ENCODE assay signal across 10 cellular contexts in genomic region chr1:6783221-6783620, GRCh38. TPM values are rescaled to one million over a fixed set of nuclear protein-coding genes. Genes with fewer than 3 reads are reported as not detected.
DNase-seq lines count a peak whose midpoint lies in the region; ATAC-seq and TF ChIP-seq lines count a peak whose summit lies in the region.
"Had no signal": no experiment of that assay in that cellular context is flagged by ENCODE, and none has a peak within 500 bp of the region (broad histone marks: within the 10 kb centered on the region; RNA-seq: fewer than 3 reads in every experiment).

No MANE protein-coding gene starts in this region.

- no peaks in the 10 kb centered on the region for H3K9me3 Mint-ChIP-seq in endothelial cell (ENCODE audit: unreplicated experiment)

- no peak overlapping the region for H3K27ac Mint-ChIP-seq in endothelial cell (ENCODE audit: unreplicated experiment)

- H3K4me3 Mint-ChIP-seq in endothelial cell (ENCODE audit: unreplicated experiment): peak overlapping the region; percentile 92

- peaks cover 16% of the 10 kb centered on the region for H3K4me1 Mint-ChIP-seq in endothelial cell (ENCODE audit: unreplicated experiment)

- TF ChIP-seq CTCF in endothelial cell (IDR thresholded peaks at IDR 0.05; ENCODE audit: unreplicated experiment) (no peak), retinal pigment epithelial cell (conservative IDR thresholded peaks at IDR 0.05; ENCODE audit: low read depth, low read length) (no peak)

- H3K36me3 Mint-ChIP-seq in endothelial cell (ENCODE audit: low read depth, unreplicated experiment): peaks cover 8% of the 10 kb centered on the region

- no peak for ATAC-seq in GM21723 (IDR thresholded peaks at IDR 0.05; ENCODE audit: unreplicated experiment)

- H3K4me3 ChIP-seq in retinal pigment epithelial cell (ENCODE audit: low read length): peak overlapping the region; percentile 72

- peak; percentile 15 for DNase-seq in DMS 273 (lab: John Stamatoyannopoulos, UW; ENCODE audit: unreplicated experiment)
- DNase-seq in DMS 273 treated with DMSO at 0.1 percent for 48 hours (lab: John Stamatoyannopoulos, UW): no peak
- peak; percentile 42 for DNase-seq in OCI-M1 (lab: John Stamatoyannopoulos, UW)
- DNase-seq in endothelial cell (ENCODE audit: low spot score): no peak
- no peak for DNase-seq in retinal pigment epithelial cell (ENCODE audit: low read depth)
- DNase-seq in GM19240 (ENCODE audit: insufficient read length, low spot score): no peak
- no peak for DNase-seq in NCI-H2171 treated with DMSO at 0.1 percent for 48 hours (lab: John Stamatoyannopoulos, UW)
- DNase-seq: activated effector memory CD4-positive, alpha-beta T cell treated with anti-CD3 and anti-CD28 coated beads, Interleukin-2, amount 50 U/mL, for 16 hours; hypothalamus had no signal

- peaks cover 11% of the 10 kb centered on the region for H3K27me3 Mint-ChIP-seq in endothelial cell (ENCODE audit: unreplicated experiment)

RNA-seq across cellular contexts. Expression of gene CAMTA1, which starts 2.0 kb away (rescaled TPM):
- total RNA-seq in endothelial cell (ENCODE audit: unreplicated experiment): 87.3 TPM

Comparison
In these comparisons a context has a peak if more than half of its experiments do, and no peak if none do; other contexts are left out.
1. DNase-seq: peak in DMS 273 (single experiment) and OCI-M1 (single experiment); none in DMS 273 treated with DMSO at 0.1 percent for 48 hours (single experiment), endothelial cell (single experiment), retinal pigment epithelial cell (single experiment), GM19240 (single experiment) and NCI-H2171 treated with DMSO at 0.1 percent for 48 hours (single experiment).